10 cellular contexts compared by ENCODE assay signal in genomic region chr1:61743716-61744620, GRCh38. TPM values are rescaled to one million over a fixed set of nuclear protein-coding genes. Genes with fewer than 3 reads are reported as not detected.
DNase-seq lines count a peak whose midpoint lies in the region; ATAC-seq, FAIRE-seq and TF ChIP-seq lines count a peak whose summit lies in the region.
"Had no signal": no experiment of that assay in that cellular context is flagged by ENCODE, and none has a peak within 500 bp of the region (broad histone marks: within the 10 kb centered on the region; RNA-seq: fewer than 3 reads in every experiment).

No MANE protein-coding gene starts in this region.

- TF ChIP-seq EP300 in HepG2 (IDR thresholded peaks at IDR 0.05; ENCODE audit: low read depth in 2 of 2, low read length in 2 of 2): no peak
- no peak for TF ChIP-seq EP300 in HepG2 (CRISPR knock-in tag; IDR thresholded peaks at IDR 0.05; ENCODE audit: borderline replicate concordance)

- intact Hi-C loops in HepG2 (cut with micrococcal nuclease; ENCODE audit: unreplicated experiment): no loop called here
- intact Hi-C loops in right lobe of liver (cut with DNase I): no loop called here

- H3K36me3 Mint-ChIP-seq in brain: no peaks in the 10 kb centered on the region
- H3K36me3 Mint-ChIP-seq in mesothelial cell of epicardium: peaks cover 4% of the 10 kb centered on the region

- H3K4me3 Mint-ChIP-seq in brain: peak overlapping the region; percentile 73 to 85 (median 80)
- H3K4me3 Mint-ChIP-seq in mesothelial cell of epicardium: peak overlapping the region; percentile 66

- H3K9ac ChIP-seq in HepG2 (ENCODE audit: insufficient read depth, low read depth, low read length): no peak overlapping the region

- CTCF ChIA-PET in HepG2 (lab: Yijun Ruan, JAX; ENCODE audit: low intra/inter-chr PET ratio, low total read pairs): no interaction called here

- no peak overlapping the region for H2AFZ ChIP-seq in HepG2 (ENCODE audit: low read length)

- TF ChIP-seq POLR2A in HepG2 (IDR thresholded peaks at IDR 0.05; ENCODE audit: insufficient read depth in 1 of 2, low read depth in 2 of 2, low read length in 2 of 2) (no peak), right lobe of liver (IDR thresholded peaks at IDR 0.05) (no peak)

- H3K4me1 ChIP-seq in HepG2 (ENCODE audit: insufficient read depth, low read length): peaks cover 39% of the 10 kb centered on the region
- H3K4me1 ChIP-seq in right lobe of liver: peaks cover 0 to 43% (median 4%) of the 10 kb centered on the region in 4 donors

- TF ChIP-seq CTCF in HepG2 (CRISPR knock-in tag; IDR thresholded peaks at IDR 0.05): no peak
- TF ChIP-seq CTCF in right lobe of liver (IDR thresholded peaks at IDR 0.05): no peak
- no peak for TF ChIP-seq CTCF in brain (conservative IDR thresholded peaks at IDR 0.05)
- TF ChIP-seq CTCF in mesothelial cell of epicardium (IDR thresholded peaks at IDR 0.05; ENCODE audit: unreplicated experiment): no peak

- H3K27me3 Mint-ChIP-seq in brain: peaks cover 4% of the 10 kb centered on the region
- no peaks in the 10 kb centered on the region for H3K27me3 Mint-ChIP-seq in mesothelial cell of epicardium (ENCODE audit: low read depth)

- POLR2A ChIA-PET in HepG2 (lab: Yijun Ruan, JAX): interaction anchor here (1.1 kb wide), 1 partner anchor 9 kb away, joined by 3 read pairs; no protein-coding TSS in a partner anchor

- no peak for DNase-seq in HepG2 (ENCODE audit: low spot score)
- no peak for DNase-seq in right lobe of liver
- no peak for DNase-seq in mesothelial cell of epicardium (ENCODE audit: low spot score in 2 of 2, unreplicated experiment in 2 of 2)
- DNase-seq in COR-L47 (lab: John Stamatoyannopoulos, UW): no peak

- H3K4me1 Mint-ChIP-seq in brain: peaks cover 34% of the 10 kb centered on the region
- H3K4me1 Mint-ChIP-seq in mesothelial cell of epicardium: peaks cover 52% of the 10 kb centered on the region

- H3K27me3 ChIP-seq in HepG2 (ENCODE audit: control insufficient read depth in 1 of 2, insufficient read depth in 2 of 2, low read length in 2 of 2) (no peaks in the 10 kb centered on the region), right lobe of liver (no peaks in the 10 kb centered on the region)

- no peaks in the 10 kb centered on the region for H4K20me1 ChIP-seq in HepG2 (ENCODE audit: insufficient read depth, low read length)

- no peaks in the 10 kb centered on the region for H3K9me3 ChIP-seq in HepG2 (ENCODE audit: low read length)
- H3K9me3 ChIP-seq in right lobe of liver: no peaks in the 10 kb centered on the region
- H3K9me3 ChIP-seq: neutrophil had no signal

- H3K4me3 ChIP-seq in HepG2 (replicated peaks in 1 of 3; ENCODE audit: insufficient read depth in 1 of 3, low read depth in 2 of 3, low read length in 3 of 3): no peak overlapping the region; a peak in 1 of 6 replicates
- H3K4me3 ChIP-seq in right lobe of liver: peak overlapping the region in 1 of 3 donors; percentile 98

- peaks cover 6% of the 10 kb centered on the region for H3K79me2 ChIP-seq in HepG2 (ENCODE audit: insufficient read depth, low read length)

- ATAC-seq in HepG2 (no peak), right lobe of liver (no peak), GM18861 (IDR thresholded peaks at IDR 0.05; ENCODE audit: unreplicated experiment) (no peak), HG03175 (IDR thresholded peaks at IDR 0.05; ENCODE audit: unreplicated experiment) (no peak), GM18867 (IDR thresholded peaks at IDR 0.05; ENCODE audit: unreplicated experiment) (no peak)

- H3K27ac ChIP-seq in HepG2 (ENCODE audit: extremely low read length, insufficient read depth, low read length): no peak overlapping the region
- peak overlapping the region in 1 of 3 donors; percentile 90 for H3K27ac ChIP-seq in right lobe of liver
- H3K27ac ChIP-seq: neutrophil had no signal

- peak overlapping the region; percentile 67 for H3K4me2 ChIP-seq in HepG2 (ENCODE audit: low read depth, low read length)

- H3K9me3 Mint-ChIP-seq in brain (no peaks in the 10 kb centered on the region), mesothelial cell of epicardium (no peaks in the 10 kb centered on the region)

- peak overlapping the region in 4 of 5 experiments; percentile 88 to 93 (median 90) for H3K27ac Mint-ChIP-seq in brain
- peak overlapping the region; percentile 96 for H3K27ac Mint-ChIP-seq in mesothelial cell of epicardium

- in situ Hi-C loops in HepG2 (cut with HindIII; ENCODE audit: extremely low pct_ligation_motif_present, low pct_unique_long_range_greater_than_20kb): no loop called here

- TF ChIP-seq RAD21 in HepG2 (CRISPR knock-in tag; IDR thresholded peaks at IDR 0.05): no peak

- H3K36me3 ChIP-seq in HepG2 (replicated peaks in 1 of 2; ENCODE audit: control insufficient read depth in 1 of 2, insufficient read depth in 2 of 2, low read length in 2 of 2): no peaks in the 10 kb centered on the region
- no peaks in the 10 kb centered on the region for H3K36me3 ChIP-seq in right lobe of liver
- H3K36me3 ChIP-seq: neutrophil had no signal

- TSS peak; percentile 59 for BruUV-seq in HepG2 (replicated peaks; lab: Mats Ljungman, UMichigan)

- FAIRE-seq in HepG2 (lab: Jason Lieb, UNC): no peak
- FAIRE-seq: bronchial epithelial cell had no signal

- 94% methylated on average over 6 of the region's 6 CpGs for WGBS in HepG2 (ENCODE audit: low lambda C conversion rate)
- WGBS in right lobe of liver (ENCODE audit: insufficient coverage, low coverage, low lambda C conversion rate, missing lambda C conversion rate): 90% methylated on average over 5 of the region's 6 CpGs

RNA-seq across cellular contexts. Expression of gene PATJ, which starts 1.7 kb away (rescaled TPM):
- total RNA-seq in HepG2 (2016; rRNA removed; fragmentation: Illumina TruSeq; extraction: Trizol) (16.8 and 18.0 TPM in 2 replicates), right lobe of liver (10 to 100 TPM; 19.0 to 49.0 (median 26.7) TPM), mesothelial cell of epicardium (118 to 129 TPM (median 120 TPM) in 3 replicates)
- total RNA-seq in HepG2 (2016; cell fraction: cytosol; rRNA removed; fragmentation: Illumina TruSeq; extraction: Trizol; ENCODE audit: low read depth): 4.5 and 6.0 TPM in 2 replicates
- 14.4 and 17.4 TPM in 2 replicates for total RNA-seq in HepG2 (2016; cell fraction: insoluble cytoplasmic fraction; rRNA removed; fragmentation: Illumina TruSeq; extraction: Trizol)
- 8.1 and 8.2 TPM in 2 replicates for total RNA-seq in HepG2 (2016; cell fraction: membrane; rRNA removed; fragmentation: Illumina TruSeq; extraction: Trizol)
- total RNA-seq in HepG2 (2016; cell fraction: nucleus; rRNA removed; fragmentation: Illumina TruSeq; extraction: Trizol): 34.5 and 41.0 TPM in 2 replicates
- polyA plus RNA-seq in HepG2 (2011; rRNA removed) (6.2 and 6.4 TPM in 2 replicates), brain (ENCODE audit: insufficient read depth, low read depth, low replicate concordance) (6.9 TPM)
- 2.5 and 3.6 TPM in 2 replicates for polyA plus RNA-seq in HepG2 (2011; cell fraction: cytosol; rRNA removed)
- polyA plus RNA-seq in HepG2 (2011; cell fraction: nucleus; rRNA removed): 5.8 and 9.0 TPM in 2 replicates
- 9.2 and 10.9 TPM in 2 replicates for polyA plus RNA-seq in HepG2 (2012)
- 0.66 and 1.0 TPM in 2 replicates for polyA plus RNA-seq in HepG2 (2016; cell fraction: cytosol; fragmentation: Illumina TruSeq; extraction: Trizol; ENCODE audit: low read depth)
- 5.1 and 6.6 TPM in 2 replicates for polyA plus RNA-seq in HepG2 (2016; cell fraction: insoluble cytoplasmic fraction; fragmentation: Illumina TruSeq; extraction: Trizol; ENCODE audit: low read depth)
- 0.99 and 1.1 TPM in 2 replicates for polyA plus RNA-seq in HepG2 (2016; cell fraction: membrane; fragmentation: Illumina TruSeq; extraction: Trizol; ENCODE audit: low read depth)
- 10.4 and 13.2 TPM in 2 replicates for polyA plus RNA-seq in HepG2 (2016; cell fraction: nucleus; fragmentation: Illumina TruSeq; extraction: Trizol; ENCODE audit: insufficient read depth, low read depth)
- 17.4 and 19.3 TPM in 2 replicates for polyA minus RNA-seq in HepG2 (2011; rRNA and poly(A)+ RNA removed; ENCODE audit: low replicate concordance)
- polyA minus RNA-seq in HepG2 (2011; cell fraction: cytosol; rRNA and poly(A)+ RNA removed): 11.3 and 16.1 TPM in 2 replicates
- polyA minus RNA-seq in HepG2 (2011; cell fraction: nucleus; rRNA and poly(A)+ RNA removed): 97.9 and 115 TPM in 2 replicates

RNA-seq across cellular contexts. Expression of gene TM2D1, which starts 19.0 kb away (rescaled TPM):
- total RNA-seq in HepG2 (2016; rRNA removed; fragmentation: Illumina TruSeq; extraction: Trizol) (13.6 and 26.6 TPM in 2 replicates), right lobe of liver (10 to 100 TPM; 15.0 to 24.5 (median 20.3) TPM), mesothelial cell of epicardium (55.5 to 62.4 TPM (median 55.5 TPM) in 3 replicates)
- total RNA-seq in HepG2 (2016; cell fraction: cytosol; rRNA removed; fragmentation: Illumina TruSeq; extraction: Trizol; ENCODE audit: low read depth): 7.2 and 10.4 TPM in 2 replicates
- total RNA-seq in HepG2 (2016; cell fraction: insoluble cytoplasmic fraction; rRNA removed; fragmentation: Illumina TruSeq; extraction: Trizol): 13.0 and 24.5 TPM in 2 replicates
- total RNA-seq in HepG2 (2016; cell fraction: membrane; rRNA removed; fragmentation: Illumina TruSeq; extraction: Trizol): 11.2 and 11.3 TPM in 2 replicates
- 38.4 and 39.9 TPM in 2 replicates for total RNA-seq in HepG2 (2016; cell fraction: nucleus; rRNA removed; fragmentation: Illumina TruSeq; extraction: Trizol)
- polyA plus RNA-seq in HepG2 (2011; rRNA removed) (49.0 and 49.2 TPM in 2 replicates), brain (ENCODE audit: insufficient read depth, low read depth, low replicate concordance) (43.4 TPM)
- polyA plus RNA-seq in HepG2 (2011; cell fraction: cytosol; rRNA removed): 30.3 and 42.8 TPM in 2 replicates
- 27.1 and 36.2 TPM in 2 replicates for polyA plus RNA-seq in HepG2 (2011; cell fraction: nucleus; rRNA removed)
- polyA plus RNA-seq in HepG2 (2012): 39.0 and 47.2 TPM in 2 replicates
- polyA plus RNA-seq in HepG2 (2016; cell fraction: cytosol; fragmentation: Illumina TruSeq; extraction: Trizol; ENCODE audit: low read depth): 6.5 and 7.6 TPM in 2 replicates
- polyA plus RNA-seq in HepG2 (2016; cell fraction: insoluble cytoplasmic fraction; fragmentation: Illumina TruSeq; extraction: Trizol; ENCODE audit: low read depth): 12.9 and 14.8 TPM in 2 replicates
- polyA plus RNA-seq in HepG2 (2016; cell fraction: membrane; fragmentation: Illumina TruSeq; extraction: Trizol; ENCODE audit: low read depth): 7.5 and 9.9 TPM in 2 replicates
- polyA plus RNA-seq in HepG2 (2016; cell fraction: nucleus; fragmentation: Illumina TruSeq; extraction: Trizol; ENCODE audit: insufficient read depth, low read depth): 35.0 and 43.3 TPM in 2 replicates
- polyA minus RNA-seq in HepG2 (2011; rRNA and poly(A)+ RNA removed; ENCODE audit: low replicate concordance): 14.3 and 21.4 TPM in 2 replicates
- 21.5 and 25.8 TPM in 2 replicates for polyA minus RNA-seq in HepG2 (2011; cell fraction: cytosol; rRNA and poly(A)+ RNA removed)
- 70.6 and 76.6 TPM in 2 replicates for polyA minus RNA-seq in HepG2 (2011; cell fraction: nucleus; rRNA and poly(A)+ RNA removed)
